8 cellular contexts compared by ENCODE assay signal in genomic region chr6:2988426-2989331, GRCh38. TPM values are rescaled to one million over a fixed set of nuclear protein-coding genes. Genes with fewer than 3 reads are reported as not detected.
A peak's percentile ranks its signal among the peaks of the same experiment; 100 is the strongest.
DNase-seq lines count a peak whose midpoint lies in the region; ATAC-seq and TF ChIP-seq lines count a peak whose summit lies in the region.

No MANE protein-coding gene starts in this region.

- peak overlapping the region; percentile 97 for H3K27ac Mint-ChIP-seq in Caco-2 (ENCODE audit: unreplicated experiment)

- peaks cover 25% of the 10 kb centered on the region for H3K36me3 Mint-ChIP-seq in Caco-2 (ENCODE audit: insufficient read depth, unreplicated experiment)

- no TSS peak for BruUV-seq in Caco-2 (replicated peaks; lab: Mats Ljungman, UMichigan)

- H3K4me1 ChIP-seq in Caco-2: peaks cover 6% of the 10 kb centered on the region; the same call in 1 of the 2 replicates
- H3K4me1 ChIP-seq in NT2/D1 (ENCODE audit: insufficient read depth, insufficient read length): peaks cover 7% of the 10 kb centered on the region

- peak overlapping the region; percentile 91 for H3K9ac ChIP-seq in NT2/D1 (ENCODE audit: insufficient read length, low read depth)

- POLR2A ChIA-PET in Caco-2 (lab: Charles Lee): interaction anchor here (0.6 to 3.6 kb wide), 11 partner anchors 9 to 147 kb away, joined by 3 to 32 read pairs (median 5); partner anchors contain the start of genes NQO2, SERPINB1 and SERPINB6

- H3K4me3 ChIP-seq in Caco-2 (ENCODE audit: low read depth, low read length): peak overlapping the region; percentile 79
- H3K4me3 ChIP-seq in NT2/D1 (ENCODE audit: insufficient read length, low read depth): peak overlapping the region; percentile 72

- DNase-seq in Caco-2 (peak; percentile 92 to 94), HUDEP-2 (lab: John Stamatoyannopoulos, UW; ENCODE audit: unreplicated experiment in 76 of 76) (peak in 74 of 76 experiments; percentile 40 to 90 (median 80)), NT2/D1 (ENCODE audit: low read depth, low spot score) (peak; percentile 76), activated T-cell treated with anti-CD3 and anti-CD28 coated beads for 48 hours (ENCODE audit: low read depth) (peak; percentile 83), epithelial cell of prostate (ENCODE audit: low read depth, low spot score) (peak; percentile 61), mucosa of gallbladder (ENCODE audit: low spot score) (peak; percentile 91)
- peak; percentile 20 to 53 for DNase-seq in stimulated activated CD8-positive, alpha-beta memory T cell treated with anti-CD3 and anti-CD28 coated beads, Interleukin-4, amount 100 ng/mL, for 4 hours (ENCODE audit: low read depth in 2 of 2, low spot score in 1 of 2)

- TF ChIP-seq CTCF in Caco-2 (IDR thresholded peaks at IDR 0.05; ENCODE audit: insufficient read depth in 1 of 2, low read depth in 1 of 2, low read length in 1 of 2, severe bottlenecking in 1 of 2, unreplicated experiment in 1 of 2): peak; percentile 79 to 86

- H3K9me3 Mint-ChIP-seq in Caco-2 (ENCODE audit: unreplicated experiment): no peaks in the 10 kb centered on the region

- H3K36me3 ChIP-seq in Caco-2 (ENCODE audit: control insufficient read depth, insufficient read depth, low read length) (no peaks in the 10 kb centered on the region), NT2/D1 (ENCODE audit: insufficient read depth, insufficient read length, low read length) (no peaks in the 10 kb centered on the region)

- peak; percentile 64 for ATAC-seq in GM21381 (IDR thresholded peaks at IDR 0.05; ENCODE audit: unreplicated experiment)

- intact Hi-C loops in Caco-2 (cut with micrococcal nuclease; ENCODE audit: unreplicated experiment): loop anchor here (1.0 to 2.0 kb wide), 7 partner anchors 8 to 197 kb away; partner anchors contain the start of gene SERPINB6

- no peaks in the 10 kb centered on the region for H3K27me3 Mint-ChIP-seq in Caco-2 (ENCODE audit: insufficient read depth, unreplicated experiment)

- H3K27me3 ChIP-seq in Caco-2 (replicated peaks; ENCODE audit: control insufficient read depth, insufficient read depth, low read length) (no peaks in the 10 kb centered on the region), NT2/D1 (ENCODE audit: insufficient read depth, insufficient read length) (no peaks in the 10 kb centered on the region)

- H3K4me3 Mint-ChIP-seq in Caco-2 (ENCODE audit: unreplicated experiment): peak overlapping the region; percentile 76

- CTCF ChIA-PET in Caco-2 (lab: Charles Lee): interaction anchor here (0.6 to 3.3 kb wide), 28 partner anchors 9 to 1865 kb away, joined by 3 to 32 read pairs (median 4); partner anchors contain the start of genes ECI2, NQO2, SERPINB1 and SERPINB6

- H3K4me1 Mint-ChIP-seq in Caco-2 (ENCODE audit: low read depth, unreplicated experiment): peaks cover 12% of the 10 kb centered on the region

- H3K9me3 ChIP-seq in Caco-2 (no peaks in the 10 kb centered on the region), NT2/D1 (ENCODE audit: insufficient read depth, low read length) (no peaks in the 10 kb centered on the region)

- H3K27ac ChIP-seq in epithelial cell of prostate: peak overlapping the region; percentile 96

RNA-seq across cellular contexts. Expression of gene NQO2, which starts 11.0 kb away (rescaled TPM):
- total RNA-seq in Caco-2 (2022) (35.8 and 37.2 TPM in 2 replicates), mucosa of gallbladder (35.0 TPM)

RNA-seq across cellular contexts. Expression of gene SERPINB6, which starts 17.3 kb away (rescaled TPM):
- total RNA-seq in Caco-2 (2022) (57.0 and 60.0 TPM in 2 replicates), mucosa of gallbladder (141 TPM)

Comparison
In these comparisons a context has a peak if more than half of its experiments do, and no peak if none do; other contexts are left out.
1. Peak in every context shown above with its lines: DNase-seq, ATAC-seq, H3K4me3 ChIP-seq and H3K27ac ChIP-seq.
2. DNase-seq: peak in every context shown above with its lines; median percentile 93 in Caco-2; 91 in mucosa of gallbladder; 83 in activated T-cell treated with anti-CD3 and anti-CD28 coated beads for 48 hours; 80 in HUDEP-2; 76 in NT2/D1; 61 in epithelial cell of prostate; 36 in stimulated activated CD8-positive, alpha-beta memory T cell treated with anti-CD3 and anti-CD28 coated beads, Interleukin-4, amount 100 ng/mL, for 4 hours.